8 cellular contexts compared by ENCODE assay signal in the genomic region with DNA sequence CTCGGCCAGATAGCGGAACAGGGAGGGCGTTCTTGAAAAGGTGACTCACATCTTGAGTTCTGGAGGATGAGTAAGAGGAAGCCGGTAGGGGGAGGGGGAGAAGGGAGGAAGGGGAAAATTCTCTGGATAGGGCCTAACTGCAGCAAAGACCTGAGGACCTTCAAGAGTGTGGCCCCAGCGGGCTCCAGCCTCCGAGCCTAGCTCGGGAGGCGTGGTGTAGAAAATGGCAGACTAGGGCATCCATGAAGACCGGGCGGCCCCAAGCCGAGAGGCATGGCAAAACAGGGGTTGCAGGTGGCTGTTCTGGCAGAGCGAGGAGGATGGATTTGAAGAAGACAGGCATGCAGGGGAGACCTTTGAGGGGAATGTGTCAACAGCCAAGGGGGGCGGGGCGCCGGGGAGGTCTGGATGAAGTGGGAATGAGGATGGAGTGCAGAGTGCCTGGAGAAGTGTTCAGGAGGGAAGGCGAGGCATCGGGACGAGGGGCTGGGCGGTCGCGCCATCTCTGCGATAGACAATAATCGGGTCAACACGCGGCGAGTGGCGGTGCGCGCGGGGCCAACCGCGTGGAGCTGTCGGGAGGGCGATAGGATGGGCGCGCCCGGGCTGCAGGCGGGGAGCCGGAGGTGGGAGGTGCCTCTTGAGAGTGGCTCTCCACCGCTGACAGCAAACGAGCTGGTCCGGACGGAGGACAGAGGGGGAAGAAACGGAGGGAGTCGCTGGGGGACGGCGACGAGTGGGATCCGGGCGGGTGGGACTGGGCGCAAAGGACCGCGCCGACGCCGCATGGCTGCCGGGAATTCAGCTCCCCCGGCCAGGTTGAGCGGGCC.
DNase-seq lines count a peak whose midpoint lies in the region; ATAC-seq and TF ChIP-seq lines count a peak whose summit lies in the region.

No MANE protein-coding gene starts in this region.

- peak; percentile 71 for DNase-seq in NCI-H69 (lab: John Stamatoyannopoulos, UW)
- peak; percentile 14 for DNase-seq in activated CD8-positive, alpha-beta memory T cell treated with anti-CD3 and anti-CD28 coated beads, Interleukin-2, amount 50 U/mL, for 24 hours (ENCODE audit: extremely low read depth)
- DNase-seq in epithelial cell of esophagus (ENCODE audit: low read depth), result peak; percentile 86
- no peak for DNase-seq in stimulated activated naive B cell treated with anti-CD40 and anti-IgM and Interleukin-4, amounts not matched to agents 10 μg/mL and 1 μg/mL and 100 μg/mL, for 72 hours
- no peak for DNase-seq in SHP77 (lab: John Stamatoyannopoulos, UW)
- DNase-seq in DMS153 treated with DMSO at 0.1 percent for 48 hours (lab: John Stamatoyannopoulos, UW; ENCODE audit: unreplicated experiment), result no peak

- H3K4me1 ChIP-seq in mucosa of rectum (ENCODE audit: control insufficient read depth in 2 of 2, insufficient read depth in 2 of 2, low read length in 2 of 2), result peaks cover 19 to 21% of the 10 kb centered on the region in 2 donors

- peak overlapping the region; percentile 79 for H3K27ac Mint-ChIP-seq in stimulated activated naive B cell treated with anti-CD40 and anti-IgM and Interleukin-4, amounts not matched to agents 10 μg/mL and 1 μg/mL and 100 μg/mL, for 72 hours

- peak overlapping the region; percentile 52 for H3K4me3 ChIP-seq in GM12875 (ENCODE audit: low read depth, low read length)
- H3K4me3 ChIP-seq in epithelial cell of esophagus (ENCODE audit: low read length), result peak overlapping the region; percentile 32
- peak overlapping the region; percentile 45 to 59 for H3K4me3 ChIP-seq in mucosa of rectum (ENCODE audit: low read length in 2 of 2)

- peaks cover 0 to 3% of the 10 kb centered on the region in 2 donors for H3K9me3 Mint-ChIP-seq in stimulated activated naive B cell treated with anti-CD40 and anti-IgM and Interleukin-4, amounts not matched to agents 10 μg/mL and 1 μg/mL and 100 μg/mL, for 72 hours

- no peaks in the 10 kb centered on the region for H3K9me3 ChIP-seq in mucosa of rectum (ENCODE audit: control insufficient read depth in 2 of 2, low read length in 2 of 2)

- peaks cover 10 to 13% of the 10 kb centered on the region in 2 donors for H3K27me3 ChIP-seq in mucosa of rectum (ENCODE audit: control insufficient read depth in 2 of 2, insufficient read depth in 2 of 2, low read length in 2 of 2)

- peaks cover 0 to 1% of the 10 kb centered on the region in 2 donors for H3K36me3 Mint-ChIP-seq in stimulated activated naive B cell treated with anti-CD40 and anti-IgM and Interleukin-4, amounts not matched to agents 10 μg/mL and 1 μg/mL and 100 μg/mL, for 72 hours

- no peaks in the 10 kb centered on the region for H3K36me3 ChIP-seq in mucosa of rectum (ENCODE audit: control insufficient read depth in 2 of 2, insufficient read depth in 2 of 2, low read length in 2 of 2)

- peak overlapping the region; percentile 76 to 77 for H3K4me3 Mint-ChIP-seq in stimulated activated naive B cell treated with anti-CD40 and anti-IgM and Interleukin-4, amounts not matched to agents 10 μg/mL and 1 μg/mL and 100 μg/mL, for 72 hours

- H3K27ac ChIP-seq in mucosa of rectum (ENCODE audit: low read depth in 2 of 2, low read length in 2 of 2), result peak overlapping the region in 1 of 2 donors; percentile 52

- H3K27me3 Mint-ChIP-seq in stimulated activated naive B cell treated with anti-CD40 and anti-IgM and Interleukin-4, amounts not matched to agents 10 μg/mL and 1 μg/mL and 100 μg/mL, for 72 hours, result peaks cover 55 to 68% of the 10 kb centered on the region in 2 donors

- H3K9ac ChIP-seq in mucosa of rectum (ENCODE audit: low read depth in 1 of 2, low read length in 2 of 2), result peak overlapping the region in 1 of 2 donors; percentile 36

- TF ChIP-seq CTCF in GM12875 (IDR thresholded peaks at IDR 0.05; ENCODE audit: borderline replicate concordance, insufficient read depth, low read depth, low read length), result no peak
- TF ChIP-seq CTCF in epithelial cell of esophagus (IDR thresholded peaks at IDR 0.05; ENCODE audit: insufficient read depth, low read depth, low read length, missing control alignments), result no peak

- ATAC-seq in stimulated activated naive B cell treated with anti-CD40 and anti-IgM and Interleukin-4, amounts not matched to agents 10 μg/mL and 1 μg/mL and 100 μg/mL, for 72 hours (replicated peaks), result peak; percentile 36 to 47

- peaks cover 16 to 19% of the 10 kb centered on the region in 2 donors for H3K4me1 Mint-ChIP-seq in stimulated activated naive B cell treated with anti-CD40 and anti-IgM and Interleukin-4, amounts not matched to agents 10 μg/mL and 1 μg/mL and 100 μg/mL, for 72 hours

Comparison
In these comparisons a context has a peak if more than half of its experiments do, and no peak if none do; other contexts are left out.
1. DNase-seq: peak in NCI-H69 (single experiment), activated CD8-positive, alpha-beta memory T cell treated with anti-CD3 and anti-CD28 coated beads, Interleukin-2, amount 50 U/mL, for 24 hours (single experiment) and epithelial cell of esophagus (single experiment); none in stimulated activated naive B cell treated with anti-CD40 and anti-IgM and Interleukin-4, amounts not matched to agents 10 μg/mL and 1 μg/mL and 100 μg/mL, for 72 hours (single experiment), SHP77 (0 of 2) and DMS153 treated with DMSO at 0.1 percent for 48 hours (single experiment).
2. Peak in every context shown above with its lines, with median percentiles within 50 percentile points of each other: H3K4me3 ChIP-seq.